ENCODE assay signal across 16 cellular contexts in genomic region chr16:84811529-84811928, GRCh38. TPM values are rescaled to one million over a fixed set of nuclear protein-coding genes. Genes with fewer than 3 reads are reported as not detected.
"Had no signal": no experiment of that assay in that cellular context is flagged by ENCODE, and none has a peak within 500 bp of the region (broad histone marks: within the 10 kb centered on the region; RNA-seq: fewer than 3 reads in every experiment).

No MANE protein-coding gene starts in this region.

- H3K4me3 ChIP-seq: esophagus muscularis mucosa, heart right ventricle, left ventricle myocardium inferior, suprapubic skin had no signal

- H3K27me3 ChIP-seq: esophagus muscularis mucosa, suprapubic skin had no signal

- H3K27ac Mint-ChIP-seq: activated CD8-positive, alpha-beta memory T cell treated with anti-CD3 and anti-CD28 coated beads, Interleukin-2, amount 10 ng/mL, durations not matched to agents 7 days and 5 days; activated naive CD4-positive, alpha-beta T cell treated with anti-CD3 and anti-CD28 coated beads, Interleukin-2, amount 50 U/mL, for 24 hours; nephron progenitor cell; T-helper 17 cell; type B pancreatic cell had no signal

- H3K36me3 ChIP-seq: esophagus muscularis mucosa, heart right ventricle, left ventricle myocardium inferior, suprapubic skin had no signal

- H3K4me3 Mint-ChIP-seq: activated CD4-positive, alpha-beta memory T cell treated with anti-CD3 and anti-CD28 coated beads for 36 hours; activated CD8-positive, alpha-beta memory T cell treated with anti-CD3 and anti-CD28 coated beads, Interleukin-2, amount 10 ng/mL, durations not matched to agents 7 days and 5 days; activated naive CD4-positive, alpha-beta T cell treated with anti-CD3 and anti-CD28 coated beads, Interleukin-2, amount 50 U/mL, for 24 hours; nephron progenitor cell; T-helper 17 cell; type B pancreatic cell had no signal

- H3K27me3 Mint-ChIP-seq: activated naive CD4-positive, alpha-beta T cell treated with anti-CD3 and anti-CD28 coated beads, Interleukin-2, amount 50 U/mL, for 24 hours; T-helper 17 cell had no signal

- DNase-seq: activated T-cell treated with anti-CD3 and anti-CD28 coated beads, Interleukin-2, amount 50 U/mL, for 1 hour; dermis blood vessel endothelial cell; effector memory CD4-positive, alpha-beta T cell; heart right ventricle; left ventricle myocardium inferior; nephron progenitor cell; occipital lobe; stimulated activated CD4-positive, alpha-beta T cell treated with anti-CD3 and anti-CD28 coated beads, Interleukin-12 subunit alpha, Interleukin-12 subunit beta, amount 100 ng/mL, for 4 hours; stimulated activated naive CD4-positive, alpha-beta T cell treated with Interleukin-2 at 50 U/mL for 16 hours; T-helper 17 cell had no signal

- H3K27ac ChIP-seq: left ventricle myocardium inferior, suprapubic skin had no signal

- H3K9me3 Mint-ChIP-seq: activated CD4-positive, alpha-beta memory T cell treated with anti-CD3 and anti-CD28 coated beads for 36 hours; activated naive CD4-positive, alpha-beta T cell treated with anti-CD3 and anti-CD28 coated beads, Interleukin-2, amount 50 U/mL, for 24 hours; nephron progenitor cell; type B pancreatic cell had no signal

- H3K9me3 ChIP-seq: esophagus muscularis mucosa, heart right ventricle, left ventricle myocardium inferior, suprapubic skin had no signal

- H3K4me1 Mint-ChIP-seq: nephron progenitor cell had no signal

- H3K36me3 Mint-ChIP-seq: activated CD4-positive, alpha-beta memory T cell treated with anti-CD3 and anti-CD28 coated beads for 36 hours; activated CD8-positive, alpha-beta memory T cell treated with anti-CD3 and anti-CD28 coated beads, Interleukin-2, amount 10 ng/mL, durations not matched to agents 7 days and 5 days; activated naive CD4-positive, alpha-beta T cell treated with anti-CD3 and anti-CD28 coated beads, Interleukin-2, amount 50 U/mL, for 24 hours; type B pancreatic cell had no signal

RNA-seq across cellular contexts. Expression of gene CRISPLD2, which starts 8.3 kb away (rescaled TPM):
- total RNA-seq: activated CD8-positive, alpha-beta memory T cell treated with anti-CD3 and anti-CD28 coated beads, Interleukin-2, amount 10 ng/mL, durations not matched to agents 7 days and 5 days had no signal
